8 cellular contexts compared by ENCODE assay signal in genomic region chr9:86354048-86354881, GRCh38. TPM values are rescaled to one million over a fixed set of nuclear protein-coding genes. Genes with fewer than 3 reads are reported as not detected.
DNase-seq lines count a peak whose midpoint lies in the region; ATAC-seq and TF ChIP-seq lines count a peak whose summit lies in the region.

Gene TUT7, minus strand, starts transcription at chr9:86354410. Its CDS starts 1,211 bp downstream, at chr9:86353199.

- H3K27ac ChIP-seq in SK-N-SH (ENCODE audit: low read depth in 2 of 2, low read length in 1 of 2) = peak within 1 kb of the TSS; percentile 91 to 93

- peaks cover 4% of the 10 kb centered on the region for H3F3A ChIP-seq in SK-N-SH (replicated peaks; ENCODE audit: insufficient read depth)

- TF ChIP-seq RAD21 in SK-N-SH (IDR thresholded peaks at IDR 0.05; ENCODE audit: low read length) = no peak

- no peak for TF ChIP-seq EP300 in SK-N-SH (IDR thresholded peaks at IDR 0.05; ENCODE audit: borderline replicate concordance in 1 of 2, low read depth in 1 of 2, low read length in 1 of 2)

- WGBS in SK-N-SH (ENCODE audit: low lambda C conversion rate) = 2% methylated on average over 34 of the region's 85 CpGs

- H3K36me3 ChIP-seq in SK-N-SH (replicated peaks in 1 of 2; ENCODE audit: control insufficient read depth in 1 of 2, insufficient read depth in 2 of 2, low read length in 1 of 2) = peaks cover 9 to 20% of the 10 kb centered on the region in 2 experiments

- peak within 1 kb of the TSS; percentile 83 for H3K4me3 ChIP-seq in GM08714 (ENCODE audit: low read length)
- H3K4me3 ChIP-seq in NB4 (ENCODE audit: low read depth, low read length) = peak within 1 kb of the TSS; percentile 94
- peak within 1 kb of the TSS; percentile 87 to 90 for H3K4me3 ChIP-seq in SK-N-SH (ENCODE audit: low read depth in 2 of 2, low read length in 1 of 2)

- TF ChIP-seq CTCF in NB4 (IDR thresholded peaks at IDR 0.05; ENCODE audit: low read depth, low read length) = no peak
- TF ChIP-seq CTCF in SK-N-SH (IDR thresholded peaks at IDR 0.05) = no peak

- no peaks in the 10 kb centered on the region for H3K27me3 ChIP-seq in SK-N-SH (ENCODE audit: insufficient read depth)

- H3K9me2 ChIP-seq in SK-N-SH = no peaks in the 10 kb centered on the region

- H3K9me3 ChIP-seq in SK-N-SH = no peaks in the 10 kb centered on the region

- no peaks in the 10 kb centered on the region for H4K20me1 ChIP-seq in SK-N-SH (ENCODE audit: insufficient read depth)

- H3K9ac ChIP-seq in SK-N-SH = peak within 1 kb of the TSS; percentile 75

- POLR2A ChIA-PET in SK-N-SH (lab: Yijun Ruan, JAX) = no interaction called here

- peak within 1 kb of the TSS; percentile 88 for H3K4me2 ChIP-seq in SK-N-SH

- H3K4me1 ChIP-seq in SK-N-SH (ENCODE audit: control insufficient read depth in 1 of 2, insufficient read depth in 2 of 2, low read depth in 1 of 2, low read length in 1 of 2) = peaks cover 12 to 15% of the 10 kb centered on the region in 2 experiments; a peak in 3 of 4 replicates

- peak; percentile 42 for TF ChIP-seq POLR2A in NB4 (IDR thresholded peaks at IDR 0.05; ENCODE audit: extremely low read depth, insufficient read length)

- peak; percentile 82 for ATAC-seq in HG02571 (IDR thresholded peaks at IDR 0.05; ENCODE audit: unreplicated experiment)

- DNase-seq in NB4 (ENCODE audit: low read depth) = peak; percentile 96
- DNase-seq in SK-N-SH = peak; percentile 94
- DNase-seq in activated naive CD4-positive, alpha-beta T cell treated with anti-CD3 and anti-CD28 coated beads, Interleukin-2, amount 50 U/mL, for 16 hours = peak; percentile 93
- peak; percentile 94 for DNase-seq in globus pallidus (ENCODE audit: low spot score)
- DNase-seq in nucleus accumbens (lab: John Stamatoyannopoulos, UW) = peak; percentile 49 to 98 (median 92)
- DNase-seq in superior temporal gyrus (ENCODE audit: extremely low spot score) = peak; percentile 96

- peaks cover 46% of the 10 kb centered on the region for H3K79me2 ChIP-seq in SK-N-SH (ENCODE audit: insufficient read depth)

- H2AFZ ChIP-seq in SK-N-SH (ENCODE audit: low read depth) = peak within 1 kb of the TSS; percentile 96

- CTCF ChIA-PET in SK-N-SH (lab: Yijun Ruan, JAX) = no interaction called here

TF ChIP-seq in SK-N-SH, 30 proteins besides CTCF, POLR2A, EP300 and RAD21:
- TF ChIP-seq TAF1 (IDR thresholded peaks at IDR 0.05; ENCODE audit: borderline replicate concordance, low read depth, low read length) = 0 out of 2 replicates have a peak, but pooled peaks have one; percentile 49
- TF ChIP-seq NRF1 (IDR thresholded peaks at IDR 0.05; ENCODE audit: low read depth, low read length) = peak; percentile 53
- peak; percentile 71 for TF ChIP-seq ELF1 (IDR thresholded peaks at IDR 0.05)
- peak; percentile 51 for TF ChIP-seq PBX3 (IDR thresholded peaks at IDR 0.05)
- TF ChIP-seq CHD2 (IDR thresholded peaks at IDR 0.05; ENCODE audit: low read length, partially characterized antibody) = peak; percentile 59
- TF ChIP-seq SIN3A (IDR thresholded peaks at IDR 0.05; ENCODE audit: borderline replicate concordance, low read depth, low read length) = peak; percentile 68; the same call in 1 of the 2 replicates
- no peak for TF ChIP-seq RFX5 (IDR thresholded peaks at IDR 0.05; ENCODE audit: low read length)
- no peak for TF ChIP-seq TEAD4 (IDR thresholded peaks at IDR 0.05; ENCODE audit: borderline replicate concordance, insufficient read depth)
- peak; percentile 66; the same call in 1 of the 2 replicates for TF ChIP-seq MXI1 (IDR thresholded peaks at IDR 0.05; ENCODE audit: low read depth, low read length)
- 0 out of 2 replicates have a peak, but pooled peaks have one; percentile 22 for TF ChIP-seq TCF12 (IDR thresholded peaks at IDR 0.05)
- 0 out of 2 replicates have a peak, but pooled peaks have one; percentile 23 for TF ChIP-seq ZBTB33 (IDR thresholded peaks at IDR 0.05; ENCODE audit: borderline replicate concordance, low read depth)
- TF ChIP-seq GATA2 (CRISPR knock-in tag; IDR thresholded peaks at IDR 0.05) = no peak
- no peak; the same call in 1 of the 2 replicates for TF ChIP-seq RXRA (IDR thresholded peaks at IDR 0.05; ENCODE audit: borderline replicate concordance, low read depth)
- TF ChIP-seq JUND (IDR thresholded peaks at IDR 0.05) = peak; percentile 65
- TF ChIP-seq POLR2AphosphoS5 (IDR thresholded peaks at IDR 0.05; ENCODE audit: low read depth, low read length) = peak; percentile 78
- peak; percentile 2; the same call in 1 of the 2 replicates for TF ChIP-seq NFIC (IDR thresholded peaks at IDR 0.05; ENCODE audit: borderline replicate concordance)
- no peak for TF ChIP-seq EZH2phosphoT487 (IDR thresholded peaks at IDR 0.05; ENCODE audit: borderline replicate concordance, low read depth)
- 0 out of 2 replicates have a peak, but pooled peaks have one; percentile 26 for TF ChIP-seq YY1 (IDR thresholded peaks at IDR 0.05; ENCODE audit: low read depth)
- TF ChIP-seq USF2 (IDR thresholded peaks at IDR 0.05; ENCODE audit: borderline replicate concordance, low read depth, low read length) = no peak
- no peak for TF ChIP-seq RCOR1 (IDR thresholded peaks at IDR 0.05; ENCODE audit: low read length)
- peak; percentile 78 for TF ChIP-seq GABPA (IDR thresholded peaks at IDR 0.05; ENCODE audit: low read depth)
- TF ChIP-seq SMC3 (IDR thresholded peaks at IDR 0.05; ENCODE audit: low read depth, low read length) = no peak
- TF ChIP-seq FOXM1 (IDR thresholded peaks at IDR 0.05; ENCODE audit: low read depth) = peak; percentile 13; the same call in 1 of the 2 replicates
TF ChIP-seq in SK-N-SH: peak in this region for 15.

RNA-seq across cellular contexts. Expression of gene TUT7, which starts in this region (rescaled TPM):
- 6.7 and 7.3 TPM in 2 replicates for polyA plus RNA-seq in SK-N-SH (2012; rRNA removed)
- polyA plus RNA-seq in SK-N-SH (2012; cell fraction: cytosol; rRNA removed) = 8.1 and 11.4 TPM in 2 replicates
- polyA plus RNA-seq in SK-N-SH (2012; cell fraction: nucleus; rRNA removed) = 7.6 and 14.5 TPM in 2 replicates

Comparison
In these comparisons a context has a peak if more than half of its experiments do, and no peak if none do; other contexts are left out.
1. Peak in every context shown above with its lines: DNase-seq, ATAC-seq, H3K4me3 ChIP-seq and H3K27ac ChIP-seq.